In the genomic region with DNA sequence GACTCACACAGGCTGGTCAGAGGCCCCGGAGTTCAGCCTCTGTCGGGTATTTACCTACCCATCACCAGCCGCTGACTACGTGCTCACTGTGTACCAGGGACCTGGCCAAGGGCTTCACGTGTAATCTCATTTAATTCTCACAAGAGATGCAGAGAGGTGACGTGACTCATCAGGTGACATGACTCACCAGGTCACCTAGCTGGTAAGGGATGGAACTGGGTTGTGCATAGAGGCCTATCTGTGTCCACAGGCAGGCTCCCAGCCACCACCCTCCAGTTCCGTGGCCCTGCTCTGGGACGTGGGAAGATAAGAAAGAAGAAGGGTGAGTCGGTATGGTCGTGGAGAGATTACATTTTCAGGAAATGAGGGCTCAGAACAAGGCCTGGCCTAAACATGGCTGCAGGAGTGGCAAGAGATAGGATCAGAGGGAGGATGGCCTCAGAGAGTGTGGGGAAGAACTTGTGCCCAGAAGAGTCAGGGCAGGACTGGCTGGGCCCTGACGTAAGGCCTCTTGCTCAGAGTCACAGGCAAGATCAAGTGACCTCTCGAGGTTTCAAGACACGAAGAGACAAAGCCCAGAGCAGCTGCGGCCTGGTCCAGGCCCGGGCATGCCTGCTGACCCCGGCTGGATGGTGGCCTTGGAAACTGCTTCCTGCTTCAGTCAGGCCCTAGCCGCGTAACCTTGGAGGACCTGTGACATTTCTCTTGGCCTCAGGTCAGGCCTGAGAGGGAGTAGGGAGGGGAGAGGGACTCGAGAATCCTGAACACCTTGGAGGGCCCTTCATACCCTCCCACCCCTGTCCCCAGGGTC, we compare ENCODE assay signal across 8 cellular contexts. TPM values are rescaled to one million over a fixed set of nuclear protein-coding genes. Genes with fewer than 3 reads are reported as not detected.
A peak's percentile ranks its signal among the peaks of the same experiment; 100 is the strongest.
DNase-seq lines count a peak whose midpoint lies in the region; ATAC-seq and TF ChIP-seq lines count a peak whose summit lies in the region.

No MANE protein-coding gene starts in this region.

- no peak for DNase-seq in T-helper 1 cell
- no peak for DNase-seq in WTC11 (ENCODE audit: low spot score)
- DNase-seq in foreskin melanocyte: peak; percentile 75
- peak; percentile 97 for DNase-seq in renal cortical epithelial cell (ENCODE audit: low read depth)

- H3K9me3 Mint-ChIP-seq in T-helper 1 cell treated with Interleukin-12 subunit alpha and Interleukin-12 subunit beta and Interleukin-4 antibody, amounts not matched to agents 30 μg/mL and 1 μg/mL, for 36 hours: no peaks in the 10 kb centered on the region
- H3K9me3 Mint-ChIP-seq in WTC11: no peaks in the 10 kb centered on the region

- CTCF ChIA-PET in WTC11 (lab: Charles Lee): interaction anchor here (0.9 to 7.6 kb wide), 8 partner anchors 10 to 127 kb away, joined by 3 to 64 read pairs (median 4); no protein-coding TSS in a partner anchor

- POLR2A ChIA-PET in WTC11 (lab: Charles Lee): no interaction called here

- ATAC-seq in WTC11: no peak
- ATAC-seq in GM21360 (IDR thresholded peaks at IDR 0.05; ENCODE audit: unreplicated experiment): no peak
- no peak for ATAC-seq in HG03280 (IDR thresholded peaks at IDR 0.05; ENCODE audit: unreplicated experiment)
- no peak for ATAC-seq in HG03108 (IDR thresholded peaks at IDR 0.05; ENCODE audit: unreplicated experiment)

- no peak overlapping the region for H3K4me3 Mint-ChIP-seq in T-helper 1 cell treated with Interleukin-12 subunit alpha and Interleukin-12 subunit beta and Interleukin-4 antibody, amounts not matched to agents 30 μg/mL and 1 μg/mL, for 36 hours
- H3K4me3 Mint-ChIP-seq in WTC11: no peak overlapping the region

- peaks cover 15% of the 10 kb centered on the region for H3K36me3 Mint-ChIP-seq in T-helper 1 cell treated with Interleukin-12 subunit alpha and Interleukin-12 subunit beta and Interleukin-4 antibody, amounts not matched to agents 30 μg/mL and 1 μg/mL, for 36 hours (ENCODE audit: low read depth)
- peaks cover 15% of the 10 kb centered on the region for H3K36me3 Mint-ChIP-seq in WTC11

- TF ChIP-seq CTCF in WTC11 (IDR thresholded peaks at IDR 0.05): no peak

- H3K27ac Mint-ChIP-seq in T-helper 1 cell treated with Interleukin-12 subunit alpha and Interleukin-12 subunit beta and Interleukin-4 antibody, amounts not matched to agents 30 μg/mL and 1 μg/mL, for 36 hours: peak overlapping the region; percentile 2
- H3K27ac Mint-ChIP-seq in WTC11: peak overlapping the region; percentile 92

- H3K27me3 Mint-ChIP-seq in T-helper 1 cell treated with Interleukin-12 subunit alpha and Interleukin-12 subunit beta and Interleukin-4 antibody, amounts not matched to agents 30 μg/mL and 1 μg/mL, for 36 hours (ENCODE audit: low read depth): no peaks in the 10 kb centered on the region
- no peaks in the 10 kb centered on the region for H3K27me3 Mint-ChIP-seq in WTC11 (ENCODE audit: low read depth)

- peaks cover 17% of the 10 kb centered on the region for H3K4me1 Mint-ChIP-seq in T-helper 1 cell treated with Interleukin-12 subunit alpha and Interleukin-12 subunit beta and Interleukin-4 antibody, amounts not matched to agents 30 μg/mL and 1 μg/mL, for 36 hours (ENCODE audit: low read depth)
- peaks cover 40% of the 10 kb centered on the region for H3K4me1 Mint-ChIP-seq in WTC11

TF ChIP-seq in WTC11, 78 proteins besides CTCF, POLR2A, EP300 and RAD21:
- no peak for TF ChIP-seq ZNF121 (CRISPR knock-in tag; IDR thresholded peaks at IDR 0.05)
- TF ChIP-seq GABPB1 (CRISPR knock-in tag; IDR thresholded peaks at IDR 0.05): peak; percentile 60

RNA-seq across cellular contexts. Expression of gene WASF2, which starts 52.7 kb away (rescaled TPM):
- total RNA-seq in WTC11 (2021) (90.1 to 104 TPM (median 92.8 TPM) in 3 replicates), renal cortical epithelial cell (15.1 and 48.0 TPM in 2 replicates)

Comparison
In these comparisons a context has a peak if more than half of its experiments do, and no peak if none do; other contexts are left out.
1. DNase-seq: peak in foreskin melanocyte (single experiment) and renal cortical epithelial cell (single experiment); none in T-helper 1 cell (0 of 5) and WTC11 (single experiment).